In the genomic region with DNA sequence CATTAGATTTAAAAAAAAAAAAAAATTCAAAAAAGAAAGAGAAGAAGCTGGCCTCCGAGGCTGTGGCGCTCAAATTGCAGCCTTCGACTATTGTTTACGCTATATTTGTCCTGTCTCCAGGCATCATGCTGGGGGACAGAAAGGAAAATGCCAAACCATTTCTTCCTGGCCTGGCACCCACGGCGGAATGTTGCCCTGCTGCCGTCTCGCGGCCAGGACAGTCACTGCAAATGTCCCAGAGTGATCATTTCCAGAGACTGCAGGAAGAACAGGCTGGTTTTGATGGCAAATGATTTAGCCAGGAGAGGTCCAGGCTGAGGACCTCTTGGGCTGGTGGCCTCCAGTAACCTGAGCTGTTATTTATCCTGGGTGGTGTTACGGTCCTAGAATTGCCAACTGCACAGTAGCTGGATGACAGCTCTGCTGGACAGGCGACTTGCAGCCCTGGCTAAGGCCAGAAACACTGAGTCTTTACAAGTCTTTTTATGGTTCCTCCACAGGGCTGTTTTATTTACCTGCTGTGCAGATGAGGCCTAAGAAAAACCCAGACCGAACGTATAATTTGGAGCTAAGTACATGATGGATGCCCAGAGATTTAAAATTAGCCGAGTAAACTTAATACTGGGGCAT, we compare ENCODE assay signal across 9 cellular contexts. TPM values are rescaled to one million over a fixed set of nuclear protein-coding genes. Genes with fewer than 3 reads are reported as not detected.
DNase-seq lines count a peak whose midpoint lies in the region; TF ChIP-seq lines count a peak whose summit lies in the region.
"Had no signal": no experiment of that assay in that cellular context is flagged by ENCODE, and none has a peak within 500 bp of the region (broad histone marks: within the 10 kb centered on the region; RNA-seq: fewer than 3 reads in every experiment).

No MANE protein-coding gene starts in this region.

- intact Hi-C loops in lower leg skin (cut with DNase I; ENCODE audit: low total_unique reads) (no loop called here), transverse colon (cut with DNase I; ENCODE audit: low total_unique reads) (no loop called here)

- H3K4me3 ChIP-seq in lower leg skin (ENCODE audit: low read depth, poor library complexity, severe bottlenecking) (no peak overlapping the region), transverse colon (no peak overlapping the region), HAP-1 (no peak overlapping the region)
- H3K4me3 ChIP-seq: PC-9 had no signal

- H3K27ac ChIP-seq in caudate nucleus (ENCODE audit: low read depth, low read length) = peak overlapping the region; percentile 62
- H3K27ac ChIP-seq in transverse colon = peak overlapping the region in 3 of 4 donors; percentile 29 to 64 (median 37)
- H3K27ac ChIP-seq: PC-9 had no signal

- WGBS in lower leg skin, 2 donors = 37 to 49% methylated on average over 14 of the region's 14 CpGs
- 31 to 41% methylated on average over 4 to 14 of the region's 14 CpGs for WGBS in transverse colon (ENCODE audit: low coverage in 1 of 2), 2 donors

- H3K9me3 ChIP-seq in transverse colon = no peaks in the 10 kb centered on the region
- no peaks in the 10 kb centered on the region for H3K9me3 ChIP-seq in HAP-1

- TF ChIP-seq POLR2A in lower leg skin (IDR thresholded peaks at IDR 0.05) (no peak), transverse colon (IDR thresholded peaks at IDR 0.05) (no peak)

- no peak for TF ChIP-seq EP300 in transverse colon (IDR thresholded peaks at IDR 0.05; ENCODE audit: low read depth)

- peak in 1 of 3 donors; percentile 34 for TF ChIP-seq CTCF in lower leg skin (IDR thresholded peaks at IDR 0.05)
- peak; percentile 29 to 40 (median 32) for TF ChIP-seq CTCF in transverse colon (IDR thresholded peaks at IDR 0.05)

- in situ Hi-C loops in transverse colon (cut with MboI; ENCODE audit: low pct_ligation_motif_present in 1 of 4, low pct_unique_long_range_greater_than_20kb in 1 of 4, low sequenced_read_pairs in 3 of 4) = no loop called here
- in situ Hi-C loops in ACHN (cut with HindIII; ENCODE audit: low pct_ligation_motif_present, low pct_unique_long_range_greater_than_20kb, low sequenced_read_pairs) = no loop called here
- in situ Hi-C loops in HAP-1 (cut with MboI; ENCODE audit: low sequenced_read_pairs) = no loop called here

- no peaks in the 10 kb centered on the region for H3K4me1 ChIP-seq in transverse colon
- H3K4me1 ChIP-seq in HAP-1 = no peaks in the 10 kb centered on the region

- DNase-seq in DMS53 (lab: John Stamatoyannopoulos, UW) (peak; percentile 36), DMS53 treated with DMSO at 0.1 percent for 48 hours (lab: John Stamatoyannopoulos, UW; ENCODE audit: unreplicated experiment) (no peak), caudate nucleus (lab: John Stamatoyannopoulos, UW) (peak in 48 of 61 donors; percentile 5 to 83 (median 27)), lower leg skin (ENCODE audit: low spot score in 2 of 2) (peak; percentile 36 to 90), transverse colon (peak; percentile 13), ACHN (no peak), HAP-1 (ENCODE audit: low spot score in 2 of 2) (no peak)
- no peak for DNase-seq in activated CD4-positive, alpha-beta T cell treated with anti-CD3 and anti-CD28 coated beads, Interleukin-2, amount 50 U/mL, for 4 hours

- no peaks in the 10 kb centered on the region for H3K36me3 ChIP-seq in transverse colon
- H3K36me3 ChIP-seq in HAP-1 (replicated peaks) = no peaks in the 10 kb centered on the region

- H3K27me3 ChIP-seq in transverse colon (no peaks in the 10 kb centered on the region), HAP-1 (ENCODE audit: low read depth) (no peaks in the 10 kb centered on the region)

RNA-seq across cellular contexts. Expression of a gene that starts 30.2 kb away (rescaled TPM):
- total RNA-seq in lower leg skin (1 to 10 TPM; 1.2 to 3.0 (median 2.3) TPM), transverse colon (not detected)
- total RNA-seq: PC-9 had no signal

RNA-seq across cellular contexts. Expression of a gene that starts 39.6 kb away (rescaled TPM):
- 10 to 100 TPM; 16.0 to 40.7 (median 32.7) TPM for total RNA-seq in lower leg skin
- total RNA-seq in transverse colon = 10 to 100 TPM in 1 of 4 donors, 1 to 10 TPM in 3; 3.4 to 11.7 (median 5.6) TPM
- total RNA-seq: PC-9 had no signal

Comparison
In these comparisons a context has a peak if more than half of its experiments do, and no peak if none do; other contexts are left out.
1. DNase-seq: peak in DMS53 (single experiment), caudate nucleus (48 of 61), lower leg skin (2 of 2) and transverse colon (single experiment); none in DMS53 treated with DMSO at 0.1 percent for 48 hours (single experiment), ACHN (single experiment), activated CD4-positive, alpha-beta T cell treated with anti-CD3 and anti-CD28 coated beads, Interleukin-2, amount 50 U/mL, for 4 hours (0 of 2) and HAP-1 (0 of 2).